In genomic region chr9:5899292-5899691, GRCh38 we compare ENCODE assay signal across 16 cellular contexts. TPM values are rescaled to one million over a fixed set of nuclear protein-coding genes. Genes with fewer than 3 reads are reported as not detected.
A peak's percentile ranks its signal among the peaks of the same experiment; 100 is the strongest.
DNase-seq lines count a peak whose midpoint lies in the region; ATAC-seq and TF ChIP-seq lines count a peak whose summit lies in the region.
"Had no signal": no experiment of that assay in that cellular context is flagged by ENCODE, and none has a peak within 500 bp of the region (broad histone marks: within the 10 kb centered on the region; RNA-seq: fewer than 3 reads in every experiment).

No MANE protein-coding gene starts in this region.

- no peaks in the 10 kb centered on the region for H3K79me2 ChIP-seq in OCI-LY1 (ENCODE audit: insufficient read depth, low read length)

- H3K4me1 ChIP-seq in A673 (ENCODE audit: insufficient read depth, low read length, poor library complexity, severe bottlenecking): peaks cover 10% of the 10 kb centered on the region
- no peaks in the 10 kb centered on the region for H3K4me1 ChIP-seq in OCI-LY1 (ENCODE audit: insufficient read depth, low read length, severe bottlenecking)
- H3K4me1 ChIP-seq: esophagus squamous epithelium, prostate gland had no signal

- H3K9ac ChIP-seq in OCI-LY1 (ENCODE audit: low read length): no peak overlapping the region

- intact Hi-C loops in A673 (cut with micrococcal nuclease; ENCODE audit: unreplicated experiment): no loop called here
- intact Hi-C loops in sciatic nerve (cut with DNase I): no loop called here

- no peak overlapping the region for H3K27ac ChIP-seq in A673 (ENCODE audit: low read depth, low read length, poor library complexity, severe bottlenecking)
- H3K27ac ChIP-seq in OCI-LY1 (ENCODE audit: low read depth, low read length, poor library complexity, severe bottlenecking): no peak overlapping the region
- H3K27ac ChIP-seq: esophagus squamous epithelium, prostate gland, SK-N-MC had no signal

- CTCF ChIA-PET in A673 (lab: Charles Lee): no interaction called here
- CTCF ChIA-PET in GM10248 (lab: Yijun Ruan, JAX): interaction anchor here (1.3 to 9.6 kb wide), 3 partner anchors 13 to 155 kb away, joined by 4 to 104 read pairs (median 9); partner anchors contain the start of gene ERMP1

- DNase-seq in A673 (ENCODE audit: low spot score) (peak; percentile 42), GM10248 (ENCODE audit: extremely low spot score) (no peak), epithelial cell of proximal tubule (ENCODE audit: low read depth) (no peak), sciatic nerve (ENCODE audit: low spot score) (no peak), NCI-H1105 (lab: John Stamatoyannopoulos, UW) (no peak), retina (no peak)
- DNase-seq: activated CD4-positive, alpha-beta T cell treated with anti-CD3 and anti-CD28 coated beads, Interleukin-2, amount 10 ng/mL, durations not matched to agents 24 days and 14 days; activated gamma-delta T cell treated with Interleukin-2 at 50 U/mL for 16 hours; caudate nucleus; CD4-positive, alpha-beta memory T cell; esophagus squamous epithelium; NCI-H1694 had no signal

- no peak overlapping the region for H2AFZ ChIP-seq in OCI-LY1 (ENCODE audit: low read length)

- H3K27me3 ChIP-seq in A673 (replicated peaks; ENCODE audit: insufficient read depth, low read depth, low read length, poor library complexity) (no peaks in the 10 kb centered on the region), OCI-LY1 (ENCODE audit: insufficient read depth, low read length) (no peaks in the 10 kb centered on the region)
- H3K27me3 ChIP-seq: esophagus squamous epithelium had no signal

- H3K36me3 ChIP-seq in A673 (ENCODE audit: insufficient read depth, low read length, poor library complexity, severe bottlenecking) (no peaks in the 10 kb centered on the region), OCI-LY1 (ENCODE audit: insufficient read depth, low read length) (no peaks in the 10 kb centered on the region)
- H3K36me3 ChIP-seq: prostate gland had no signal

- ATAC-seq in GM21786 (IDR thresholded peaks at IDR 0.05; ENCODE audit: unreplicated experiment) (no peak), sciatic nerve (no peak)

- H3K9me3 ChIP-seq in A673 (ENCODE audit: low read depth, low read length, poor library complexity, severe bottlenecking): no peaks in the 10 kb centered on the region
- no peaks in the 10 kb centered on the region for H3K9me3 ChIP-seq in OCI-LY1 (ENCODE audit: low read length)
- H3K9me3 ChIP-seq: esophagus squamous epithelium, prostate gland had no signal

- peak; percentile 52 for TF ChIP-seq CTCF in A673 (conservative IDR thresholded peaks at IDR 0.05; ENCODE audit: low read depth, low read length)
- TF ChIP-seq CTCF in GM10248 (IDR thresholded peaks at IDR 0.05; ENCODE audit: control extremely low read depth, extremely low read depth, low read depth, missing control alignments): peak; percentile 15
- TF ChIP-seq CTCF in OCI-LY1 (IDR thresholded peaks at IDR 0.05; ENCODE audit: low read length): peak; percentile 37
- peak; percentile 40 for TF ChIP-seq CTCF in epithelial cell of proximal tubule (conservative IDR thresholded peaks at IDR 0.05; ENCODE audit: low read depth, low read length)

- no peaks in the 10 kb centered on the region for H3K9me2 ChIP-seq in OCI-LY1 (ENCODE audit: low read depth, low read length)

- no TSS peak for BruUV-seq in A673 (replicated peaks; lab: Mats Ljungman, UMichigan)

- H3K4me3 ChIP-seq in A673 (ENCODE audit: low read depth, low read length, poor library complexity, severe bottlenecking) (no peak overlapping the region), OCI-LY1 (ENCODE audit: low read depth, low read length, poor library complexity, severe bottlenecking) (no peak overlapping the region), epithelial cell of proximal tubule (ENCODE audit: low read depth, low read length) (no peak overlapping the region)
- H3K4me3 ChIP-seq: esophagus squamous epithelium, prostate gland, SK-N-MC had no signal

- H3K4me2 ChIP-seq in OCI-LY1 (ENCODE audit: low read length): no peak overlapping the region

- POLR2A ChIA-PET in A673 (lab: Charles Lee; ENCODE audit: low non-redundant PET) (no interaction called here), GM10248 (lab: Yijun Ruan, JAX) (no interaction called here)

- no peaks in the 10 kb centered on the region for H3F3A ChIP-seq in OCI-LY1 (ENCODE audit: insufficient read depth, low read length)

- no peaks in the 10 kb centered on the region for H4K20me1 ChIP-seq in OCI-LY1 (ENCODE audit: insufficient read depth, low read length)

RNA-seq across cellular contexts. Expression of gene MLANA, which starts 8.6 kb away (rescaled TPM):
- not detected in 2 replicates for total RNA-seq in A673 (2021)
- not detected in 2 replicates for total RNA-seq in epithelial cell of proximal tubule
- total RNA-seq in sciatic nerve: not detected
- total RNA-seq: activated CD4-positive, alpha-beta T cell treated with anti-CD3 and anti-CD28 coated beads, Interleukin-2, amount 10 ng/mL, durations not matched to agents 24 days and 14 days; CD4-positive, alpha-beta memory T cell; esophagus squamous epithelium; prostate gland had no signal
